In genomic region chrX:154517101-154517781, GRCh38 we compare ENCODE assay signal across 1 cellular context.
TF ChIP-seq lines count a peak whose summit lies in the region.

No MANE protein-coding gene starts in this region.

TF ChIP-seq in HepG2, 621 proteins besides CTCF, POLR2A, EP300 and RAD21 (continued from another document and continues in another):
- no peak for TF ChIP-seq TRAFD1 (CRISPR knock-in tag; IDR thresholded peaks at IDR 0.05; ENCODE audit: borderline replicate concordance)
- no peak for TF ChIP-seq MTF2 (CRISPR knock-in tag; IDR thresholded peaks at IDR 0.05; ENCODE audit: borderline replicate concordance)
- TF ChIP-seq ZNF275 (CRISPR knock-in tag; IDR thresholded peaks at IDR 0.05; ENCODE audit: borderline replicate concordance) = no peak
- no peak for TF ChIP-seq MEF2D (CRISPR knock-in tag; IDR thresholded peaks at IDR 0.05)
- no peak for TF ChIP-seq ZNF350 (CRISPR knock-in tag; IDR thresholded peaks at IDR 0.05; ENCODE audit: borderline replicate concordance, low read depth)
- TF ChIP-seq IKZF4 (CRISPR knock-in tag; IDR thresholded peaks at IDR 0.05; ENCODE audit: borderline replicate concordance, low read depth, not compliant biosample characterization) = no peak
- no peak for TF ChIP-seq ZNF503 (CRISPR knock-in tag; IDR thresholded peaks at IDR 0.05)
- no peak for TF ChIP-seq ZNF597 (CRISPR knock-in tag; IDR thresholded peaks at IDR 0.05)
- TF ChIP-seq CSRNP2 (CRISPR knock-in tag; conservative IDR thresholded peaks at IDR 0.05; ENCODE audit: low read depth) = no peak
- peak; percentile 34; the same call in 1 of the 2 replicates for TF ChIP-seq RXRB (CRISPR knock-in tag; IDR thresholded peaks at IDR 0.05; ENCODE audit: borderline replicate concordance)
- no peak for TF ChIP-seq ELF4 (CRISPR knock-in tag; IDR thresholded peaks at IDR 0.05; ENCODE audit: borderline replicate concordance)
- TF ChIP-seq SYNCRIP (IDR thresholded peaks at IDR 0.05; ENCODE audit: insufficient read depth, low read depth, low read length) = no peak
- TF ChIP-seq HIC2 (CRISPR knock-in tag; IDR thresholded peaks at IDR 0.05; ENCODE audit: low read depth) = no peak
- no peak for TF ChIP-seq ZNF501 (CRISPR knock-in tag; IDR thresholded peaks at IDR 0.05)
- no peak for TF ChIP-seq ZBTB14 (CRISPR knock-in tag; IDR thresholded peaks at IDR 0.05)
- no peak for TF ChIP-seq ZNF550 (CRISPR knock-in tag; IDR thresholded peaks at IDR 0.05; ENCODE audit: borderline replicate concordance)
- no peak for TF ChIP-seq PRDM15 (CRISPR knock-in tag; IDR thresholded peaks at IDR 0.05)
- no peak for TF ChIP-seq JUND (CRISPR knock-in tag; IDR thresholded peaks at IDR 0.05)
- no peak for TF ChIP-seq ZNF619 (CRISPR knock-in tag; IDR thresholded peaks at IDR 0.05)
- TF ChIP-seq POGZ (CRISPR knock-in tag; IDR thresholded peaks at IDR 0.05) = no peak
- TF ChIP-seq ZFP36 (IDR thresholded peaks at IDR 0.05; ENCODE audit: borderline replicate concordance, low read depth, low read length, partially characterized antibody) = no peak
- TF ChIP-seq ZNF562 (CRISPR knock-in tag; IDR thresholded peaks at IDR 0.05; ENCODE audit: borderline replicate concordance) = no peak
- no peak for TF ChIP-seq ZNF280D (CRISPR knock-in tag; IDR thresholded peaks at IDR 0.05)
- TF ChIP-seq ZBTB49 (CRISPR knock-in tag; IDR thresholded peaks at IDR 0.05; ENCODE audit: borderline replicate concordance) = no peak
- TF ChIP-seq ZFP62 (CRISPR knock-in tag; IDR thresholded peaks at IDR 0.05) = no peak
- TF ChIP-seq ARID5B (CRISPR knock-in tag; IDR thresholded peaks at IDR 0.05) = peak; percentile 26; the same call in 1 of the 2 replicates
- no peak for TF ChIP-seq ATAD3A (CRISPR knock-in tag; IDR thresholded peaks at IDR 0.05)
- 0 out of 2 replicates have a peak, but pooled peaks have one; percentile 25 for TF ChIP-seq ZNF772 (CRISPR knock-in tag; IDR thresholded peaks at IDR 0.05)
